22 cellular contexts compared by ENCODE assay signal in the genomic region with DNA sequence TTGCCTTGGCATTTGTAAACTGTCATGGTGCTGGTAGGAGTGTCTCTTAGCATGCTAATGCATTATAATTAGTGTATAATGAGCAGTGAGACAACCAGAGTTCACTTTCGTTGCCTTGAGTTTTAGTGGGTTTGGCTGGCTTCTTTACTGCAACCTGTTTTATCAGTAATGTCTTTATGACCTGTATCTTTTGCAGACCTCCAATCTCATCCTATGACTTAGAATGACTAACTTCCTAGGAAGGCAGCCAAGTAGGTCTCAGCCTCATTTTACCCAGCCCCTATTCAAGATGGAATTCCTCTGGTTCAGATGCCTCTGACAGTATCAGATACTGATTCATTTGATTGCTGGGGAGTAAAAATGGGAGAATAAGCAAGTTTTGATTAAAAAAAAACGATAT. TPM values are rescaled to one million over a fixed set of nuclear protein-coding genes. Genes with fewer than 3 reads are reported as not detected.
DNase-seq lines count a peak whose midpoint lies in the region; FAIRE-seq and TF ChIP-seq lines count a peak whose summit lies in the region.
"Had no signal": no experiment of that assay in that cellular context is flagged by ENCODE, and none has a peak within 500 bp of the region (broad histone marks: within the 10 kb centered on the region; RNA-seq: fewer than 3 reads in every experiment).

No MANE protein-coding gene starts in this region.

- no peak overlapping the region for H3K4me2 ChIP-seq in smooth muscle cell

- H3K4me3 ChIP-seq in colonic mucosa (no peak overlapping the region), adrenal gland (no peak overlapping the region), smooth muscle cell (no peak overlapping the region)
- H3K4me3 ChIP-seq: gastrocnemius medialis, left lung, uterus had no signal

- no peaks in the 10 kb centered on the region for H3K9me3 ChIP-seq in colonic mucosa
- no peaks in the 10 kb centered on the region for H3K9me3 ChIP-seq in adrenal gland (replicated peaks in 1 of 3)
- no peaks in the 10 kb centered on the region for H3K9me3 ChIP-seq in smooth muscle cell (replicated peaks; ENCODE audit: low read depth)
- H3K9me3 ChIP-seq: gastrocnemius medialis, left lung, uterus had no signal

- no peaks in the 10 kb centered on the region for H3K27me3 ChIP-seq in colonic mucosa
- no peaks in the 10 kb centered on the region for H3K27me3 ChIP-seq in adrenal gland
- H3K27me3 ChIP-seq in smooth muscle cell (ENCODE audit: low read depth), result no peaks in the 10 kb centered on the region
- H3K27me3 ChIP-seq: gastrocnemius medialis, left lung, uterus had no signal

- no peaks in the 10 kb centered on the region for H3F3A ChIP-seq in smooth muscle cell (ENCODE audit: low read depth)

- TF ChIP-seq POLR2A in adrenal gland (IDR thresholded peaks at IDR 0.05), result no peak

- 68 to 82% (median 72%) methylated on average over 2 of the region's 2 CpGs for WGBS in adrenal gland, 4 donors
- 67% methylated on average over 2 of the region's 2 CpGs for WGBS in smooth muscle cell (ENCODE audit: low lambda C conversion rate)

- intact Hi-C loops in colonic mucosa (cut with DNase I) (no loop called here), adrenal gland (cut with DNase I) (no loop called here)

- DNase-seq in EL, result peak; percentile 48
- peak; percentile 76 for DNase-seq in RCC 7860 (ENCODE audit: low spot score)
- peak; percentile 22 for DNase-seq in colonic mucosa
- DNase-seq in kidney tubule cell (ENCODE audit: low spot score), result peak; percentile 69
- DNase-seq in ecto neural progenitor cell (ENCODE audit: low spot score), result no peak
- DNase-seq in SIG-M5 (lab: John Stamatoyannopoulos, UW), result no peak
- DNase-seq in adrenal gland, result no peak
- DNase-seq in smooth muscle cell (lab: John Stamatoyannopoulos, UW; ENCODE audit: unreplicated experiment), result no peak
- DNase-seq: activated B cell treated with CpG ODN at 0.5 μM for 24 hours; activated CD4-positive, alpha-beta memory T cell treated with anti-CD3 and anti-CD28 coated beads for 36 hours; activated gamma-delta T cell treated with Interleukin-2 at 50 U/mL for 16 hours; activated T-cell treated with anti-CD3 and anti-CD28 coated beads for 4 hours; amniotic stem cell; CD4-positive, CD25-positive, alpha-beta regulatory T cell; gastrocnemius medialis; left lung; NCI-H1105; NCI-H2107; NCI-H526 treated with DMSO at 0.1 percent for 48 hours; Right ventricle myocardium superior; uterus had no signal

- H3K79me2 ChIP-seq in smooth muscle cell (ENCODE audit: low read depth), result no peaks in the 10 kb centered on the region

- H3K27ac ChIP-seq in colonic mucosa (peak overlapping the region; percentile 5), adrenal gland (no peak overlapping the region), smooth muscle cell (ENCODE audit: low read depth) (no peak overlapping the region)
- H3K27ac ChIP-seq: gastrocnemius medialis, left lung, uterus had no signal

- H3K36me3 ChIP-seq in colonic mucosa (no peaks in the 10 kb centered on the region), adrenal gland (replicated peaks in 1 of 2) (no peaks in the 10 kb centered on the region), smooth muscle cell (ENCODE audit: low read depth) (no peaks in the 10 kb centered on the region)
- H3K36me3 ChIP-seq: gastrocnemius medialis, left lung, uterus had no signal

- FAIRE-seq in RCC 7860 (lab: Jason Lieb, UNC), result peak; percentile 93
- FAIRE-seq: endometrium had no signal

- H2AFZ ChIP-seq in smooth muscle cell (ENCODE audit: low read depth), result no peak overlapping the region

- no peak overlapping the region for H3K9ac ChIP-seq in colonic mucosa (ENCODE audit: low read depth in 2 of 2, low read length in 2 of 2)
- H3K9ac ChIP-seq in smooth muscle cell (ENCODE audit: low read depth), result no peak overlapping the region

- TF ChIP-seq CTCF in colonic mucosa (IDR thresholded peaks at IDR 0.05) (no peak), adrenal gland (IDR thresholded peaks at IDR 0.05) (no peak), smooth muscle cell (IDR thresholded peaks at IDR 0.05; ENCODE audit: borderline replicate concordance, insufficient read depth, poor library complexity, severe bottlenecking) (no peak)

- no peaks in the 10 kb centered on the region for H4K20me1 ChIP-seq in smooth muscle cell (ENCODE audit: low read depth)

- H3K4me1 ChIP-seq in colonic mucosa (peaks cover 4% of the 10 kb centered on the region), adrenal gland (replicated peaks in 1 of 2) (no peaks in the 10 kb centered on the region), smooth muscle cell (ENCODE audit: low read depth) (peaks cover 17% of the 10 kb centered on the region)
- H3K4me1 ChIP-seq: gastrocnemius medialis, left lung, uterus had no signal

RNA-seq across cellular contexts. Expression of a gene that starts 42.8 kb away (rescaled TPM):
- total RNA-seq in colonic mucosa, result 10 to 100 TPM; 10.5 to 19.2 TPM
- under 1 TPM in 5 of 8 donors, not detected in 3; 0.11 to 0.98 (median 0.41) TPM for total RNA-seq in adrenal gland
- under 1 TPM; 0.27 to 0.72 (median 0.37) TPM for polyA plus RNA-seq in adrenal gland
- total RNA-seq in smooth muscle cell, result 0.22 and 0.72 TPM in 2 replicates
- 0.09 and 0.19 TPM in 2 replicates for polyA plus RNA-seq in smooth muscle cell
- total RNA-seq: activated B cell treated with CpG ODN at 0.5 μM for 24 hours; activated CD4-positive, alpha-beta memory T cell treated with anti-CD3 and anti-CD28 coated beads for 36 hours; CD4-positive, CD25-positive, alpha-beta regulatory T cell had no signal
- polyA plus RNA-seq: CD4-positive, CD25-positive, alpha-beta regulatory T cell had no signal

Comparison
In these comparisons a context has a peak if more than half of its experiments do, and no peak if none do; other contexts are left out.
1. DNase-seq: peak in EL (single experiment), RCC 7860 (single experiment), colonic mucosa (single experiment) and kidney tubule cell (single experiment); none in ecto neural progenitor cell (single experiment), SIG-M5 (single experiment), adrenal gland (0 of 7) and smooth muscle cell (single experiment).